Comparison of ENCODE assay signal across 2 cellular contexts in the genomic region with DNA sequence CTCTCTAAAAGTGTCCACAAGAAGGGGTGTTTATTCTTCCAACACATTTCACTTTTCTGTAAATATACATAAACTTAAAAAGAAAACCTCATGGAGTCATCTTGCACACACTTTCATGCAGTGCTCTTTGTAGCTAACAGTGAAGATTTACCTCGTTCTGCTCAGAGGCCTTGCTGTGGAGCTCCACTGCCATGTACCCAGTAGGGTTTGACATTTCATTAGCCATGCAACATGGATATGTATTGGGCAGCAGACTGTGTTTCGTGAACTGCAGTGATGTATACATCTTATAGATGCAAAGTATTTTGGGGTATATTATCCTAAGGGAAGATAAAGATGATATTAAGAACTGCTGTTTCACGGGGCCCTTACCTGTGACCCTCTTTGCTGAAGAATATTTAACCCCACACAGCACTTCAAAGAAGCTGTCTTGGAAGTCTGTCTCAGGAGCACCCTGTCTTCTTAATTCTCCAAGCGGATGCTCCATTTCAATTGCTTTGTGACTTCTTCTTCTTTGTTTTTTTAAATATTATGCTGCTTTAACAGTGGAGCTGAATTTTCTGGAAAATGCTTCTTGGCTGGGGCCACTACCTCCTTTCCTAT.
TF ChIP-seq lines count a peak whose summit lies in the region.

No MANE protein-coding gene starts in this region.

TF ChIP-seq in GM12891, 5 proteins besides CTCF, POLR2A, EP300 and RAD21:
- TF ChIP-seq POLR2AphosphoS5 (IDR thresholded peaks at IDR 0.05; ENCODE audit: low read depth, low read length) (peak; percentile 92), TAF1 (IDR thresholded peaks at IDR 0.05; ENCODE audit: low read depth, low read length) (no peak), POU2F2 (IDR thresholded peaks at IDR 0.05; ENCODE audit: low read depth, low read length) (peak; percentile 10; the same call in 1 of the 2 replicates)

TF ChIP-seq in GM12878, 131 proteins besides CTCF, POLR2A, EP300 and RAD21:
- TF ChIP-seq POU2F2 (IDR thresholded peaks at IDR 0.05; ENCODE audit: borderline replicate concordance, low read depth, low read length), result peak; percentile 61; the same call in 2 of the 3 replicates
- TF ChIP-seq POLR2AphosphoS5 (IDR thresholded peaks at IDR 0.05; ENCODE audit: low read length), result peak; percentile 85
- TF ChIP-seq ZZZ3 (IDR thresholded peaks at IDR 0.05; ENCODE audit: control insufficient read depth, insufficient read length, low read depth), result no peak
- peak; percentile 69; the same call in 1 of the 2 replicates for TF ChIP-seq ZBED1 (IDR thresholded peaks at IDR 0.05; ENCODE audit: borderline replicate concordance)
- TF ChIP-seq BACH1 (IDR thresholded peaks at IDR 0.05; ENCODE audit: borderline replicate concordance), result peak; percentile 46; the same call in 1 of the 2 replicates
- TF ChIP-seq, protein P1, sequence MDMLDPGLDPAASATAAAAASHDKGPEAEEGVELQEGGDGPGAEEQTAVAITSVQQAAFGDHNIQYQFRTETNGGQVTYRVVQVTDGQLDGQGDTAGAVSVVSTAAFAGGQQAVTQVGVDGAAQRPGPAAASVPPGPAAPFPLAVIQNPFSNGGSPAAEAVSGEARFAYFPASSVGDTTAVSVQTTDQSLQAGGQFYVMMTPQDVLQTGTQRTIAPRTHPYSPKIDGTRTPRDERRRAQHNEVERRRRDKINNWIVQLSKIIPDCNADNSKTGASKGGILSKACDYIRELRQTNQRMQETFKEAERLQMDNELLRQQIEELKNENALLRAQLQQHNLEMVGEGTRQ (IDR thresholded peaks at IDR 0.05; ENCODE audit: borderline replicate concordance, low read depth, low read length), result no peak
- TF ChIP-seq, protein P2, sequence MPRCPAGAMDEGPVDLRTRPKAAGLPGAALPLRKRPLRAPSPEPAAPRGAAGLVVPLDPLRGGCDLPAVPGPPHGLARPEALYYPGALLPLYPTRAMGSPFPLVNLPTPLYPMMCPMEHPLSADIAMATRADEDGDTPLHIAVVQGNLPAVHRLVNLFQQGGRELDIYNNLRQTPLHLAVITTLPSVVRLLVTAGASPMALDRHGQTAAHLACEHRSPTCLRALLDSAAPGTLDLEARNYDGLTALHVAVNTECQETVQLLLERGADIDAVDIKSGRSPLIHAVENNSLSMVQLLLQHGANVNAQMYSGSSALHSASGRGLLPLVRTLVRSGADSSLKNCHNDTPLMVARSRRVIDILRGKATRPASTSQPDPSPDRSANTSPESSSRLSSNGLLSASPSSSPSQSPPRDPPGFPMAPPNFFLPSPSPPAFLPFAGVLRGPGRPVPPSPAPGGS (IDR thresholded peaks at IDR 0.05; ENCODE audit: borderline replicate concordance, insufficient read depth, low read depth, low read length, poor library complexity, severe bottlenecking), result peak; percentile 5
- TF ChIP-seq, protein P3, sequence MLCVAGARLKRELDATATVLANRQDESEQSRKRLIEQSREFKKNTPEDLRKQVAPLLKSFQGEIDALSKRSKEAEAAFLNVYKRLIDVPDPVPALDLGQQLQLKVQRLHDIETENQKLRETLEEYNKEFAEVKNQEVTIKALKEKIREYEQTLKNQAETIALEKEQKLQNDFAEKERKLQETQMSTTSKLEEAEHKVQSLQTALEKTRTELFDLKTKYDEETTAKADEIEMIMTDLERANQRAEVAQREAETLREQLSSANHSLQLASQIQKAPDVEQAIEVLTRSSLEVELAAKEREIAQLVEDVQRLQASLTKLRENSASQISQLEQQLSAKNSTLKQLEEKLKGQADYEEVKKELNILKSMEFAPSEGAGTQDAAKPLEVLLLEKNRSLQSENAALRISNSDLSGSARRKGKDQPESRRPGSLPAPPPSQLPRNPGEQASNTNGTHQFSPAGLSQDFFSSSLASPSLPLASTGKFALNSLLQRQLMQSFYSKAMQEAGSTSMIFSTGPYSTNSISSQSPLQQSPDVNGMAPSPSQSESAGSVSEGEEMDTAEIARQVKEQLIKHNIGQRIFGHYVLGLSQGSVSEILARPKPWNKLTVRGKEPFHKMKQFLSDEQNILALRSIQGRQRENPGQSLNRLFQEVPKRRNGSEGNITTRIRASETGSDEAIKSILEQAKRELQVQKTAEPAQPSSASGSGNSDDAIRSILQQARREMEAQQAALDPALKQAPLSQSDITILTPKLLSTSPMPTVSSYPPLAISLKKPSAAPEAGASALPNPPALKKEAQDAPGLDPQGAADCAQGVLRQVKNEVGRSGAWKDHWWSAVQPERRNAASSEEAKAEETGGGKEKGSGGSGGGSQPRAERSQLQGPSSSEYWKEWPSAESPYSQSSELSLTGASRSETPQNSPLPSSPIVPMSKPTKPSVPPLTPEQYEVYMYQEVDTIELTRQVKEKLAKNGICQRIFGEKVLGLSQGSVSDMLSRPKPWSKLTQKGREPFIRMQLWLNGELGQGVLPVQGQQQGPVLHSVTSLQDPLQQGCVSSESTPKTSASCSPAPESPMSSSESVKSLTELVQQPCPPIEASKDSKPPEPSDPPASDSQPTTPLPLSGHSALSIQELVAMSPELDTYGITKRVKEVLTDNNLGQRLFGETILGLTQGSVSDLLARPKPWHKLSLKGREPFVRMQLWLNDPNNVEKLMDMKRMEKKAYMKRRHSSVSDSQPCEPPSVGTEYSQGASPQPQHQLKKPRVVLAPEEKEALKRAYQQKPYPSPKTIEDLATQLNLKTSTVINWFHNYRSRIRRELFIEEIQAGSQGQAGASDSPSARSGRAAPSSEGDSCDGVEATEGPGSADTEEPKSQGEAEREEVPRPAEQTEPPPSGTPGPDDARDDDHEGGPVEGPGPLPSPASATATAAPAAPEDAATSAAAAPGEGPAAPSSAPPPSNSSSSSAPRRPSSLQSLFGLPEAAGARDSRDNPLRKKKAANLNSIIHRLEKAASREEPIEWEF (IDR thresholded peaks at IDR 0.05; ENCODE audit: insufficient replicate concordance, low read depth, low read length), result peak; percentile 21
- no peak for TF ChIP-seq YY1 (IDR thresholded peaks at IDR 0.05; ENCODE audit: low read depth, low read length)
- peak; percentile 81 for TF ChIP-seq POLR2AphosphoS2 (IDR thresholded peaks at IDR 0.05; ENCODE audit: low read depth, low read length)
- peak; percentile 11 for TF ChIP-seq SMAD1 (IDR thresholded peaks at IDR 0.05; ENCODE audit: low read depth, partially characterized antibody)
